1 cellular context compared by ENCODE assay signal in the genomic region with DNA sequence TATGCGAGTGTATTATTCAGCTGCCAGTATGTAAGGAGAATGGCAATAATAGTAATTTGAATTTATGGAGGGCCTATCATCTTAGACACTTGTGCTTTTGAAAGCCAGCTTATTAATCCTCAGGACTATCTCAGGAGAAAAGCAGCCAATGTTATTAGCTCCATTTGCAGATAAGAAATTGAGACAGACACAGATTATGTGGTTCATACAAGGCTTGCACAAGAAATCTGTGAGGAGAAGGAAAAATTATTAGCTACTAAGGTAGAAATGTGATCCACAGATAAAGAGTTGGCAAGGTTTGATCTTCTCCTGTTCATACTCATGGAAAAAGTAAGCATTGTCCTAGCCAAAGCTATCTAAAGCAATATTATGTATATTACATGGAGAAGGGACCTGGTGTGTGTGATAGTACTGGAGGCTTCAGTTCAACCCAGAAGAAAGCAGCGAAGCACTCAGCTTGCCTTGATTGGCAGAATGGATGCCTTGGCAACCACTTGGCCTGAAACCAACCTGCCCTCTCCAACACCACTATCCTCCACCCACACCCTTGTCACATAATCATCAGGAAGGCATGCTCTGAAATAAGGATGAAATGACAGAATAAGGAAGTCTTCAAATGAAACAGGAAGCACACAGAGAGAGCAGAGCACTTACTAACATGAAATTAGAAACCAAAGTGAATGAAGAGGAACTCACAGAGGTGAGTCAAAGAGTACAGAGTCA.
TF ChIP-seq lines count a peak whose summit lies in the region.

No MANE protein-coding gene starts in this region.

TF ChIP-seq in HCT116, 20 proteins besides CTCF, POLR2A, EP300 and RAD21 (continued from another document):
- TF ChIP-seq, protein P1, sequence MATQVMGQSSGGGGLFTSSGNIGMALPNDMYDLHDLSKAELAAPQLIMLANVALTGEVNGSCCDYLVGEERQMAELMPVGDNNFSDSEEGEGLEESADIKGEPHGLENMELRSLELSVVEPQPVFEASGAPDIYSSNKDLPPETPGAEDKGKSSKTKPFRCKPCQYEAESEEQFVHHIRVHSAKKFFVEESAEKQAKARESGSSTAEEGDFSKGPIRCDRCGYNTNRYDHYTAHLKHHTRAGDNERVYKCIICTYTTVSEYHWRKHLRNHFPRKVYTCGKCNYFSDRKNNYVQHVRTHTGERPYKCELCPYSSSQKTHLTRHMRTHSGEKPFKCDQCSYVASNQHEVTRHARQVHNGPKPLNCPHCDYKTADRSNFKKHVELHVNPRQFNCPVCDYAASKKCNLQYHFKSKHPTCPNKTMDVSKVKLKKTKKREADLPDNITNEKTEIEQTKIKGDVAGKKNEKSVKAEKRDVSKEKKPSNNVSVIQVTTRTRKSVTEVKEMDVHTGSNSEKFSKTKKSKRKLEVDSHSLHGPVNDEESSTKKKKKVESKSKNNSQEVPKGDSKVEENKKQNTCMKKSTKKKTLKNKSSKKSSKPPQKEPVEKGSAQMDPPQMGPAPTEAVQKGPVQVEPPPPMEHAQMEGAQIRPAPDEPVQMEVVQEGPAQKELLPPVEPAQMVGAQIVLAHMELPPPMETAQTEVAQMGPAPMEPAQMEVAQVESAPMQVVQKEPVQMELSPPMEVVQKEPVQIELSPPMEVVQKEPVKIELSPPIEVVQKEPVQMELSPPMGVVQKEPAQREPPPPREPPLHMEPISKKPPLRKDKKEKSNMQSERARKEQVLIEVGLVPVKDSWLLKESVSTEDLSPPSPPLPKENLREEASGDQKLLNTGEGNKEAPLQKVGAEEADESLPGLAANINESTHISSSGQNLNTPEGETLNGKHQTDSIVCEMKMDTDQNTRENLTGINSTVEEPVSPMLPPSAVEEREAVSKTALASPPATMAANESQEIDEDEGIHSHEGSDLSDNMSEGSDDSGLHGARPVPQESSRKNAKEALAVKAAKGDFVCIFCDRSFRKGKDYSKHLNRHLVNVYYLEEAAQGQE (IDR thresholded peaks at IDR 0.05; ENCODE audit: low read depth) = no peak
- TF ChIP-seq, protein P2, sequence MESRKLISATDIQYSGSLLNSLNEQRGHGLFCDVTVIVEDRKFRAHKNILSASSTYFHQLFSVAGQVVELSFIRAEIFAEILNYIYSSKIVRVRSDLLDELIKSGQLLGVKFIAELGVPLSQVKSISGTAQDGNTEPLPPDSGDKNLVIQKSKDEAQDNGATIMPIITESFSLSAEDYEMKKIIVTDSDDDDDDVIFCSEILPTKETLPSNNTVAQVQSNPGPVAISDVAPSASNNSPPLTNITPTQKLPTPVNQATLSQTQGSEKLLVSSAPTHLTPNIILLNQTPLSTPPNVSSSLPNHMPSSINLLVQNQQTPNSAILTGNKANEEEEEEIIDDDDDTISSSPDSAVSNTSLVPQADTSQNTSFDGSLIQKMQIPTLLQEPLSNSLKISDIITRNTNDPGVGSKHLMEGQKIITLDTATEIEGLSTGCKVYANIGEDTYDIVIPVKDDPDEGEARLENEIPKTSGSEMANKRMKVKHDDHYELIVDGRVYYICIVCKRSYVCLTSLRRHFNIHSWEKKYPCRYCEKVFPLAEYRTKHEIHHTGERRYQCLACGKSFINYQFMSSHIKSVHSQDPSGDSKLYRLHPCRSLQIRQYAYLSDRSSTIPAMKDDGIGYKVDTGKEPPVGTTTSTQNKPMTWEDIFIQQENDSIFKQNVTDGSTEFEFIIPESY (IDR thresholded peaks at IDR 0.05; ENCODE audit: extremely low read depth, insufficient replicate concordance, low read length) = no peak
- TF ChIP-seq EGR1 (IDR thresholded peaks at IDR 0.05; ENCODE audit: low read depth) (peak; percentile 94), ZNF274 (IDR thresholded peaks at IDR 0.05; ENCODE audit: low read depth, low read length) (no peak), TCF7L2 (IDR thresholded peaks at IDR 0.05; ENCODE audit: borderline replicate concordance, extremely low read depth, insufficient read depth, insufficient read length) (no peak), JUND (IDR thresholded peaks at IDR 0.05) (peak; percentile 70), ELF1 (IDR thresholded peaks at IDR 0.05; ENCODE audit: borderline replicate concordance, low read depth) (peak; percentile 64; the same call in 1 of the 2 replicates), FOSL1 (IDR thresholded peaks at IDR 0.05; ENCODE audit: low read depth) (peak; percentile 73), EZH2 (IDR thresholded peaks at IDR 0.05) (no peak), SP1 (IDR thresholded peaks at IDR 0.05; ENCODE audit: low read depth) (peak; percentile 93), SRF (IDR thresholded peaks at IDR 0.05; ENCODE audit: low read depth) (0 out of 2 replicates have a peak, but pooled peaks have one; percentile 24), EZH2phosphoT487 (IDR thresholded peaks at IDR 0.05; ENCODE audit: borderline replicate concordance) (no peak), SIN3A (IDR thresholded peaks at IDR 0.05; ENCODE audit: low read depth) (peak; percentile 79; the same call in 1 of the 2 replicates), CBX3 (IDR thresholded peaks at IDR 0.05; ENCODE audit: low read depth) (peak; percentile 90; the same call in 1 of the 2 replicates)
- TF ChIP-seq, protein P3, sequence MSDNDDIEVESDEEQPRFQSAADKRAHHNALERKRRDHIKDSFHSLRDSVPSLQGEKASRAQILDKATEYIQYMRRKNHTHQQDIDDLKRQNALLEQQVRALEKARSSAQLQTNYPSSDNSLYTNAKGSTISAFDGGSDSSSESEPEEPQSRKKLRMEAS (IDR thresholded peaks at IDR 0.05) = peak; percentile 85
- TF ChIP-seq, protein P4, sequence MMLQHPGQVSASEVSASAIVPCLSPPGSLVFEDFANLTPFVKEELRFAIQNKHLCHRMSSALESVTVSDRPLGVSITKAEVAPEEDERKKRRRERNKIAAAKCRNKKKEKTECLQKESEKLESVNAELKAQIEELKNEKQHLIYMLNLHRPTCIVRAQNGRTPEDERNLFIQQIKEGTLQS (IDR thresholded peaks at IDR 0.05) = no peak
